3 cellular contexts compared by ENCODE assay signal in genomic region chr16:22413819-22414218, GRCh38.
"Had no signal": no experiment of that assay in that cellular context is flagged by ENCODE, and none has a peak within 500 bp of the region (broad histone marks: within the 10 kb centered on the region; RNA-seq: fewer than 3 reads in every experiment).

No MANE protein-coding gene starts in this region.

- H3K4me3 ChIP-seq: GM12878 had no signal

- DNase-seq: GDM1, GF-D8 had no signal

- ATAC-seq: GM12878 had no signal
